Comparison of ENCODE assay signal across 13 cellular contexts in genomic region chr14:58353516-58354299, GRCh38. TPM values are rescaled to one million over a fixed set of nuclear protein-coding genes. Genes with fewer than 3 reads are reported as not detected.
DNase-seq lines count a peak whose midpoint lies in the region; ATAC-seq, FAIRE-seq and TF ChIP-seq lines count a peak whose summit lies in the region.
"Had no signal": no experiment of that assay in that cellular context is flagged by ENCODE, and none has a peak within 500 bp of the region (broad histone marks: within the 10 kb centered on the region; RNA-seq: fewer than 3 reads in every experiment).

No MANE protein-coding gene starts in this region.

- H3K4me3 ChIP-seq in HL-60 (replicated peaks; ENCODE audit: insufficient read depth, low read length) (no peak overlapping the region), GM12878 (no peak overlapping the region), muscle layer of duodenum (ENCODE audit: low read depth in 1 of 2, low read length in 2 of 2) (peak overlapping the region; percentile 10 to 60), mucosa of descending colon (no peak overlapping the region)

- CTCF ChIA-PET in GM12878 (lab: Yijun Ruan, JAX) = interaction anchor here (0.6 kb wide), 1 partner anchor 26 kb away, joined by 4 read pairs; no protein-coding TSS in a partner anchor

- H3K4me3 Mint-ChIP-seq in endothelial cell (ENCODE audit: unreplicated experiment) = no peak overlapping the region

- H3K36me3 Mint-ChIP-seq in endothelial cell (ENCODE audit: low read depth, unreplicated experiment) = peaks cover 19% of the 10 kb centered on the region

- H3K27me3 Mint-ChIP-seq in endothelial cell (ENCODE audit: unreplicated experiment) = no peaks in the 10 kb centered on the region

- H3K27me3 ChIP-seq in HL-60 (ENCODE audit: insufficient read depth, poor library complexity, severe bottlenecking) = no peaks in the 10 kb centered on the region
- no peaks in the 10 kb centered on the region for H3K27me3 ChIP-seq in GM12878 (replicated peaks in 1 of 2; ENCODE audit: control insufficient read depth in 2 of 2, insufficient read depth in 2 of 2, low read length in 1 of 2)
- no peaks in the 10 kb centered on the region for H3K27me3 ChIP-seq in muscle layer of duodenum (ENCODE audit: low read depth, low read length)
- H3K27me3 ChIP-seq: foreskin keratinocyte had no signal

- TF ChIP-seq CTCF in HL-60 (IDR thresholded peaks at IDR 0.05; ENCODE audit: insufficient read depth, low read length) (no peak), GM12878 (IDR thresholded peaks at IDR 0.05 in 2 of 3, conservative IDR thresholded peaks at IDR 0.05 in 1 of 3; ENCODE audit: control insufficient read depth in 2 of 3, extremely low read depth in 1 of 3, insufficient read depth in 1 of 3, low read depth in 3 of 3, low read length in 3 of 3) (no peak), endothelial cell (IDR thresholded peaks at IDR 0.05; ENCODE audit: unreplicated experiment) (no peak), mucosa of descending colon (IDR thresholded peaks at IDR 0.05) (no peak)

- H2AFZ ChIP-seq in GM12878 (ENCODE audit: control insufficient read depth, low read depth, low read length) = no peak overlapping the region
- H2AFZ ChIP-seq: parathyroid adenoma had no signal

- no peaks in the 10 kb centered on the region for H3K9me3 ChIP-seq in GM12878 (replicated peaks; ENCODE audit: control insufficient read depth, insufficient read depth, low read length)
- H3K9me3 ChIP-seq in muscle layer of duodenum (ENCODE audit: control insufficient read depth in 1 of 2, low read length in 2 of 2) = no peaks in the 10 kb centered on the region
- H3K9me3 ChIP-seq in mucosa of descending colon = no peaks in the 10 kb centered on the region

- no peaks in the 10 kb centered on the region for H4K20me1 ChIP-seq in GM12878 (ENCODE audit: control insufficient read depth, insufficient read depth)

- in situ Hi-C loops in ACHN (cut with HindIII; ENCODE audit: low pct_ligation_motif_present, low pct_unique_long_range_greater_than_20kb, low sequenced_read_pairs) = no loop called here
- in situ Hi-C loops in GM12878 (cut with MboI) = no loop called here
- in situ Hi-C loops in KBM-7 (cut with MboI; ENCODE audit: low pct_unique_long_range_greater_than_20kb, low sequenced_read_pairs) = no loop called here

- FAIRE-seq in GM12878 (lab: Jason Lieb, UNC) = no peak

- no peak overlapping the region for H3K27ac Mint-ChIP-seq in endothelial cell (ENCODE audit: unreplicated experiment)

- intact Hi-C loops in GM12878 (cut with micrococcal nuclease; ENCODE audit: unreplicated experiment) = no loop called here
- intact Hi-C loops in mucosa of descending colon (cut with DNase I, micrococcal nuclease) = no loop called here

- no peak for TF ChIP-seq POLR2A in GM12878 (IDR thresholded peaks at IDR 0.05; ENCODE audit: low read depth, low read length)

- DNase-seq in ACHN (peak; percentile 36), HL-60 (ENCODE audit: low read depth in 1 of 2, low spot score in 1 of 2) (no peak), GM12878 (ENCODE audit: low read depth, low spot score) (no peak), endothelial cell (ENCODE audit: low spot score) (no peak), mucosa of descending colon (no peak), KBM-7 (no peak), GOT3 (lab: John Stamatoyannopoulos, UW) (no peak)
- DNase-seq: activated effector memory CD4-positive, alpha-beta T cell treated with Interleukin-2 at 50 U/mL for 16 hours; NCI-H1417 treated with DMSO at 0.1 percent for 48 hours; RPMI8226 had no signal

- BruUV-seq in GM12878 (replicated peaks; lab: Mats Ljungman, UMichigan) = no TSS peak

- POLR2A ChIA-PET in GM12878 (lab: Charles Lee) = no interaction called here

- RAD21 ChIA-PET in GM12878 (lab: Charles Lee; ENCODE audit: unreplicated experiment) = no interaction called here

- peak overlapping the region; percentile 38; the same call in 1 of the 2 replicates for H3K4me2 ChIP-seq in GM12878 (ENCODE audit: control insufficient read depth, insufficient read depth)

- H3K9me3 Mint-ChIP-seq in endothelial cell (ENCODE audit: unreplicated experiment) = no peaks in the 10 kb centered on the region

- H3K79me2 ChIP-seq in GM12878 (ENCODE audit: control insufficient read depth, insufficient read depth, low read length) = no peaks in the 10 kb centered on the region

- SMC1A ChIA-PET in GM12878 (lab: Charles Lee; ENCODE audit: uncharacterized antibody, unreplicated experiment) = no interaction called here

- H3K4me1 ChIP-seq in GM12878 (ENCODE audit: control insufficient read depth, insufficient read depth, low read length) = no peaks in the 10 kb centered on the region
- H3K4me1 ChIP-seq in muscle layer of duodenum (ENCODE audit: control insufficient read depth in 1 of 2, insufficient read depth in 2 of 2, low read length in 2 of 2) = peaks cover 4 to 8% of the 10 kb centered on the region in 2 donors
- peaks cover 3% of the 10 kb centered on the region for H3K4me1 ChIP-seq in mucosa of descending colon (ENCODE audit: low read depth)
- H3K4me1 ChIP-seq: foreskin keratinocyte, parathyroid adenoma had no signal

- H3K4me1 Mint-ChIP-seq in endothelial cell (ENCODE audit: unreplicated experiment) = no peaks in the 10 kb centered on the region

- no peak for ATAC-seq in GM12878
- ATAC-seq in mucosa of descending colon = no peak
- ATAC-seq: foreskin keratinocyte had no signal

- H3K36me3 ChIP-seq in GM12878 (ENCODE audit: control insufficient read depth in 2 of 2, insufficient read depth in 2 of 2, low read length in 1 of 2) (peaks cover 3 to 13% of the 10 kb centered on the region in 2 experiments; a peak in 3 of 4 replicates), muscle layer of duodenum (ENCODE audit: control insufficient read depth in 1 of 2, insufficient read depth in 2 of 2, low read length in 2 of 2) (peaks cover 14 to 21% of the 10 kb centered on the region in 2 donors), mucosa of descending colon (ENCODE audit: low read depth) (no peaks in the 10 kb centered on the region)

- no peak for TF ChIP-seq RAD21 in GM12878 (IDR thresholded peaks at IDR 0.05; ENCODE audit: insufficient read depth, low read depth, low read length)

- whole genome bisulfite sequencing in GM12878 (ENCODE audit: insufficient coverage, insufficient replicate concordance, low lambda C conversion rate, missing lambda C conversion rate) = 70% methylated on average over 4 of the region's 4 CpGs

- H3K27ac ChIP-seq in HL-60 (replicated peaks) (peak overlapping the region; percentile 51), GM12878 (ENCODE audit: control insufficient read depth, insufficient read depth) (no peak overlapping the region), muscle layer of duodenum (ENCODE audit: low read length) (peak overlapping the region; percentile 76)
- H3K27ac ChIP-seq: foreskin keratinocyte, parathyroid adenoma had no signal

- no peak overlapping the region for H3K9ac ChIP-seq in GM12878 (ENCODE audit: control insufficient read depth, insufficient read depth, low read length)
- H3K9ac ChIP-seq: parathyroid adenoma had no signal

- no peak for TF ChIP-seq EP300 in GM12878 (IDR thresholded peaks at IDR 0.05; ENCODE audit: borderline replicate concordance in 1 of 2, control insufficient read depth in 1 of 2, low read depth in 2 of 2, low read length in 2 of 2)

TF ChIP-seq in GM12878, 131 proteins besides CTCF, POLR2A, EP300 and RAD21:
- TF ChIP-seq MEF2A (IDR thresholded peaks at IDR 0.05; ENCODE audit: insufficient read depth, low read depth, low read length) = no peak
- no peak for TF ChIP-seq TCF3 (IDR thresholded peaks at IDR 0.05; ENCODE audit: borderline replicate concordance, insufficient read depth, low read depth, low read length)
- no peak for TF ChIP-seq ESRRA (IDR thresholded peaks at IDR 0.05; ENCODE audit: low read length)

RNA-seq across cellular contexts. Expression of gene TOMM20L, which starts 42.0 kb away (rescaled TPM):
- not detected in 2 replicates for total RNA-seq in GM12878 (2013; cell fraction: nucleolus; rRNA removed)
- total RNA-seq in GM12878 (2014; rRNA removed) (0.28 TPM in 1 of 2 replicates, not detected in the other), GM12878 (2014; rRNA removed; fragmentation: Illumina TruSeq; extraction: Trizol) (0.41 TPM in 1 of 2 replicates, not detected in the other), GM12878 (2021) (not detected in 2 replicates), endothelial cell (ENCODE audit: unreplicated experiment) (not detected), mucosa of descending colon (1 to 10 TPM in 1 of 3 donors, not detected in 2; 1.0 TPM)
- not detected for polyA plus RNA-seq in GM12878 (2011; ENCODE audit: low read depth)
- polyA plus RNA-seq in GM12878 (2011; rRNA removed) (not detected in 2 replicates), GM12878 (2014; fragmentation: Illumina TruSeq; extraction: Trizol) (0.59 TPM in 1 of 2 replicates, not detected in the other), GM12878 (2014; fragmentation: Nextera tagmentation; extraction: Ambion mirVana) (not detected), GM12878 (2014; rRNA removed) (not detected in 2 replicates), GM12878 (2016; fragmentation: Nextera tagmentation; extraction: Ambion mirVana) (not detected)
- polyA plus RNA-seq in GM12878 (2011; cell fraction: cytosol; rRNA removed) = not detected in 2 replicates
- polyA plus RNA-seq in GM12878 (2011; cell fraction: nucleus; rRNA removed) = not detected in 2 replicates
- polyA plus RNA-seq in GM12878 (2012) = not detected in 2 replicates
- polyA minus RNA-seq in GM12878 (2011; rRNA and poly(A)+ RNA removed) = not detected in 2 replicates
- polyA minus RNA-seq in GM12878 (2011; cell fraction: cytosol; rRNA and poly(A)+ RNA removed) = not detected in 2 replicates
- polyA minus RNA-seq in GM12878 (2011; cell fraction: nucleus; rRNA and poly(A)+ RNA removed) = not detected in 2 replicates
- total RNA-seq: foreskin keratinocyte had no signal
- polyA plus RNA-seq: foreskin keratinocyte had no signal

RNA-seq across cellular contexts. Expression of gene ARID4A, which starts 55.4 kb away (rescaled TPM):
- total RNA-seq in GM12878 (2013; cell fraction: nucleolus; rRNA removed) = 79.2 and 92.6 TPM in 2 replicates
- total RNA-seq in GM12878 (2014; rRNA removed) (6.2 and 8.9 TPM in 2 replicates), GM12878 (2014; rRNA removed; fragmentation: Illumina TruSeq; extraction: Trizol) (13.7 and 13.9 TPM in 2 replicates), GM12878 (2021) (14.1 and 14.4 TPM in 2 replicates), endothelial cell (ENCODE audit: unreplicated experiment) (45.4 TPM), mucosa of descending colon (10 to 100 TPM; 26.3 to 34.6 (median 30.5) TPM)
- 12.5 TPM for polyA plus RNA-seq in GM12878 (2011; ENCODE audit: low read depth)
- polyA plus RNA-seq in GM12878 (2011; rRNA removed) (12.5 and 27.7 TPM in 2 replicates), GM12878 (2014; fragmentation: Illumina TruSeq; extraction: Trizol) (12.5 and 18.2 TPM in 2 replicates), GM12878 (2014; fragmentation: Nextera tagmentation; extraction: Ambion mirVana) (1 to 10 TPM; 5.2 to 5.8 TPM), GM12878 (2014; rRNA removed) (6.0 and 7.6 TPM in 2 replicates), GM12878 (2016; fragmentation: Nextera tagmentation; extraction: Ambion mirVana) (10 to 100 TPM; 18.4 to 18.9 TPM)
- polyA plus RNA-seq in GM12878 (2011; cell fraction: cytosol; rRNA removed) = 3.5 and 3.7 TPM in 2 replicates
- polyA plus RNA-seq in GM12878 (2011; cell fraction: nucleus; rRNA removed) = 21.8 and 25.4 TPM in 2 replicates
- polyA plus RNA-seq in GM12878 (2012) = 10.4 and 12.2 TPM in 2 replicates
- 14.0 and 22.9 TPM in 2 replicates for polyA minus RNA-seq in GM12878 (2011; rRNA and poly(A)+ RNA removed)
- 3.4 and 6.4 TPM in 2 replicates for polyA minus RNA-seq in GM12878 (2011; cell fraction: cytosol; rRNA and poly(A)+ RNA removed)
- 24.5 and 35.5 TPM in 2 replicates for polyA minus RNA-seq in GM12878 (2011; cell fraction: nucleus; rRNA and poly(A)+ RNA removed)

Comparison
In these comparisons a context has a peak if more than half of its experiments do, and no peak if none do; other contexts are left out.
1. H3K4me3 ChIP-seq: peak in muscle layer of duodenum (2 of 2); none in HL-60 (single experiment), GM12878 (single experiment) and mucosa of descending colon (single experiment).